Comparison of ENCODE assay signal across 13 cellular contexts in genomic region chr4:109994415-109994827, GRCh38.
DNase-seq lines count a peak whose midpoint lies in the region; ATAC-seq and TF ChIP-seq lines count a peak whose summit lies in the region.
"Had no signal": no experiment of that assay in that cellular context is flagged by ENCODE, and none has a peak within 500 bp of the region (broad histone marks: within the 10 kb centered on the region; RNA-seq: fewer than 3 reads in every experiment).

No MANE protein-coding gene starts in this region.

- no peak overlapping the region for H4K12ac ChIP-seq in trophoblast cell (ENCODE audit: low read depth, low read length)

- ATAC-seq in GM19467 (IDR thresholded peaks at IDR 0.05; ENCODE audit: unreplicated experiment), result peak; percentile 66
- ATAC-seq in HG03066 (IDR thresholded peaks at IDR 0.05; ENCODE audit: low read depth, unreplicated experiment), result peak; percentile 58
- no peak for ATAC-seq in GM23338

- H3K4me1 ChIP-seq in trophoblast cell (ENCODE audit: control insufficient read depth in 1 of 2, insufficient read depth in 2 of 2, low read length in 2 of 2) (no peaks in the 10 kb centered on the region), GM23338 (ENCODE audit: insufficient read depth) (no peaks in the 10 kb centered on the region)

- no peak overlapping the region for H3K4me3 Mint-ChIP-seq in GM23338
- H3K4me3 Mint-ChIP-seq: HFFc6, nephron progenitor cell had no signal

- H3K14ac ChIP-seq in trophoblast cell (ENCODE audit: low read length), result no peak overlapping the region

- H3K79me2 ChIP-seq in trophoblast cell (ENCODE audit: control insufficient read depth, insufficient read depth, low read length, poor library complexity) (no peaks in the 10 kb centered on the region), GM23338 (replicated peaks; ENCODE audit: insufficient read depth) (no peaks in the 10 kb centered on the region)

- no peaks in the 10 kb centered on the region for H3F3A ChIP-seq in GM23338 (replicated peaks; ENCODE audit: low read depth)

- H3K4me2 ChIP-seq in trophoblast cell (ENCODE audit: low read length) (no peak overlapping the region), GM23338 (no peak overlapping the region)

- no peaks in the 10 kb centered on the region for H3K27me3 ChIP-seq in trophoblast cell (ENCODE audit: insufficient read depth, low read length)
- H3K27me3 ChIP-seq in GM23338 (ENCODE audit: insufficient read depth), result no peaks in the 10 kb centered on the region

- H4K91ac ChIP-seq in trophoblast cell (ENCODE audit: low read depth, low read length), result no peak overlapping the region

- no peak overlapping the region for H2BK120ac ChIP-seq in trophoblast cell (ENCODE audit: insufficient read depth, low read length, poor library complexity)

- no peak overlapping the region for H2BK12ac ChIP-seq in trophoblast cell (ENCODE audit: low read length)

- H4K8ac ChIP-seq in trophoblast cell (ENCODE audit: low read depth, low read length), result no peak overlapping the region

- H2BK5ac ChIP-seq in trophoblast cell (ENCODE audit: low read depth, low read length, poor library complexity), result no peak overlapping the region

- no peak overlapping the region for H3K4ac ChIP-seq in trophoblast cell (ENCODE audit: low read depth, low read length)

- H2AFZ ChIP-seq in trophoblast cell (ENCODE audit: insufficient read depth, low read length, poor library complexity) (no peak overlapping the region), GM23338 (no peak overlapping the region)

- H3K23ac ChIP-seq in trophoblast cell (ENCODE audit: low read length), result no peak overlapping the region

- no CpG with 5 or more reads among the region's 4 CpGs for WGBS in trophoblast cell (ENCODE audit: extremely low coverage, insufficient coverage, insufficient read length)

- no peaks in the 10 kb centered on the region for H3K79me1 ChIP-seq in trophoblast cell (ENCODE audit: low read length)

- H3K27me3 Mint-ChIP-seq in GM23338 (ENCODE audit: insufficient read depth, low read depth, poor library complexity), result no peaks in the 10 kb centered on the region

- H3K36me3 ChIP-seq in trophoblast cell (ENCODE audit: control insufficient read depth in 1 of 2, insufficient read depth in 2 of 2, low read length in 2 of 2) (no peaks in the 10 kb centered on the region), GM23338 (ENCODE audit: insufficient read depth) (no peaks in the 10 kb centered on the region)

- no peaks in the 10 kb centered on the region for H3K9me2 ChIP-seq in GM23338 (ENCODE audit: insufficient read depth)

- no peak overlapping the region for H3K18ac ChIP-seq in trophoblast cell (ENCODE audit: low read length)

- in situ Hi-C loops in GM13977 (cut with MboI; ENCODE audit: low pct_unique_long_range_greater_than_20kb, low sequenced_read_pairs, unreplicated experiment), result no loop called here

- H3K9ac ChIP-seq in trophoblast cell (ENCODE audit: low read length), result no peak overlapping the region

- TF ChIP-seq CTCF in GM13977 (IDR thresholded peaks at IDR 0.05; ENCODE audit: extremely low read depth, insufficient read depth, missing control alignments) (no peak), GM23338 (conservative IDR thresholded peaks at IDR 0.05; ENCODE audit: low read depth in 2 of 2) (no peak)

- DNase-seq in GM13977 (ENCODE audit: low spot score) (peak; percentile 54), OCI-M1 (lab: John Stamatoyannopoulos, UW) (peak; percentile 82), trophoblast cell (no peak), NCI-H2029 treated with DMSO at 0.1 percent for 48 hours (lab: John Stamatoyannopoulos, UW) (no peak), NCI-H774 (lab: John Stamatoyannopoulos, UW) (no peak), GM23338 (ENCODE audit: low spot score) (no peak)
- DNase-seq: activated CD4-positive, alpha-beta T cell treated with anti-CD3 and anti-CD28 coated beads, Interleukin-2, amount 50 U/mL, for 1 hour; CD8-positive, alpha-beta memory T cell; HFFc6; NCI-H526; nephron progenitor cell had no signal

- no peaks in the 10 kb centered on the region for H3K4me1 Mint-ChIP-seq in GM23338

- H3K9me3 ChIP-seq in trophoblast cell (ENCODE audit: insufficient read depth, low read depth, low read length), result no peaks in the 10 kb centered on the region

- H2AK5ac ChIP-seq in trophoblast cell (ENCODE audit: low read length), result no peak overlapping the region

- no peak overlapping the region for H3K27ac ChIP-seq in trophoblast cell (ENCODE audit: low read depth, low read length)
- H3K27ac ChIP-seq in GM23338 (ENCODE audit: low read depth), result no peak overlapping the region

- H3K27ac Mint-ChIP-seq in GM23338, result no peak overlapping the region
- H3K27ac Mint-ChIP-seq: CD8-positive, alpha-beta memory T cell; HFFc6; nephron progenitor cell had no signal

- no peaks in the 10 kb centered on the region for H4K20me1 ChIP-seq in GM23338 (replicated peaks; ENCODE audit: insufficient read depth)

- H3K9me3 Mint-ChIP-seq in GM23338, result no peaks in the 10 kb centered on the region
- H3K9me3 Mint-ChIP-seq: CD8-positive, alpha-beta memory T cell; HFFc6; nephron progenitor cell had no signal

- no peaks in the 10 kb centered on the region for H3K36me3 Mint-ChIP-seq in GM23338 (ENCODE audit: low read depth)
- H3K36me3 Mint-ChIP-seq: CD8-positive, alpha-beta memory T cell had no signal

- no peak overlapping the region for H3K4me3 ChIP-seq in trophoblast cell (ENCODE audit: low read depth, low read length)
- no peak overlapping the region for H3K4me3 ChIP-seq in GM23338

TF ChIP-seq in GM23338, 12 proteins besides CTCF, POLR2A, EP300 and RAD21:
- no peak for TF ChIP-seq REST (IDR thresholded peaks at IDR 0.05; ENCODE audit: unreplicated experiment)
- TF ChIP-seq EZH2phosphoT487 (IDR thresholded peaks at IDR 0.05; ENCODE audit: unreplicated experiment), result no peak
- no peak for TF ChIP-seq EZH2 (IDR thresholded peaks at IDR 0.05; ENCODE audit: low read depth, unreplicated experiment)
- TF ChIP-seq ZNF331 (CRISPR knock-in tag; IDR thresholded peaks at IDR 0.05; ENCODE audit: low read depth), result no peak

Comparison
In these comparisons a context has a peak if more than half of its experiments do, and no peak if none do; other contexts are left out.
1. DNase-seq: peak in GM13977 (single experiment) and OCI-M1 (single experiment); none in trophoblast cell (0 of 2), NCI-H2029 treated with DMSO at 0.1 percent for 48 hours (single experiment), NCI-H774 (single experiment) and GM23338 (single experiment).